ENCODE assay signal across 19 cellular contexts in genomic region chr2:173419506-173419905, GRCh38.
"Had no signal": no experiment of that assay in that cellular context is flagged by ENCODE, and none has a peak within 500 bp of the region (broad histone marks: within the 10 kb centered on the region; RNA-seq: fewer than 3 reads in every experiment).

No MANE protein-coding gene starts in this region.

- H3K4me3 ChIP-seq: MG63, SK-N-MC had no signal

- DNase-seq: activated CD4-positive, alpha-beta T cell treated with anti-CD3 and anti-CD28 coated beads for 48 hours; activated CD4-positive, alpha-beta T cell treated with anti-CD3 and anti-CD28 coated beads, Interleukin-2, amount 50 U/mL, for 4 hours; activated CD4-positive, CD25-positive, alpha-beta regulatory T cell treated with anti-CD3 and anti-CD28 coated beads, Interleukin-2, amount 50 U/mL, for 72 hours; activated CD8-positive, alpha-beta memory T cell treated with anti-CD3 and anti-CD28 coated beads, Interleukin-2, amount 50 U/mL, for 48 hours; activated CD8-positive, alpha-beta T cell treated with anti-CD3 and anti-CD28 coated beads, Interleukin-2, amount 10 ng/mL, durations not matched to agents 7 days and 5 days; activated T-cell treated with anti-CD3 and anti-CD28 coated beads, Interleukin-2, amount 50 U/mL, for 1 hour; aorta; KG1; MG63; NCI-H146; NCI-H1930; NCI-H345; NCI-H510A; NCI-H526 treated with DMSO at 0.1 percent for 48 hours; NCI-H82; T-cell had no signal

- H3K27ac ChIP-seq: SK-N-MC had no signal

- ATAC-seq: activated CD8-positive, alpha-beta T cell treated with anti-CD3 and anti-CD28 coated beads, Interleukin-2, amount 10 ng/mL, durations not matched to agents 7 days and 5 days; Right ventricle myocardium inferior; T-cell; WTC11 had no signal

- H3K36me3 ChIP-seq: MG63 had no signal

- H3K9me3 ChIP-seq: MG63 had no signal
